In genomic region chr17:75124819-75125162, GRCh38 we compare ENCODE assay signal across 1 cellular context.
TF ChIP-seq lines count a peak whose summit lies in the region.

No MANE protein-coding gene starts in this region.

TF ChIP-seq in WTC11, 78 proteins besides CTCF, POLR2A, EP300 and RAD21 (continued from another document):
- no peak for TF ChIP-seq PRDM15 (CRISPR knock-in tag; IDR thresholded peaks at IDR 0.05)
- TF ChIP-seq ATF2 (CRISPR knock-in tag; IDR thresholded peaks at IDR 0.05; ENCODE audit: borderline replicate concordance, low read depth) = no peak
- no peak for TF ChIP-seq ZNF532 (CRISPR knock-in tag; IDR thresholded peaks at IDR 0.05; ENCODE audit: borderline replicate concordance)
- no peak for TF ChIP-seq JAZF1 (CRISPR knock-in tag; IDR thresholded peaks at IDR 0.05)
- TF ChIP-seq NFYB (CRISPR knock-in tag; conservative IDR thresholded peaks at IDR 0.05; ENCODE audit: low read depth) = no peak
- no peak for TF ChIP-seq FOXJ3 (CRISPR knock-in tag; IDR thresholded peaks at IDR 0.05; ENCODE audit: borderline replicate concordance)
- no peak for TF ChIP-seq NFATC4 (CRISPR knock-in tag; IDR thresholded peaks at IDR 0.05)
- TF ChIP-seq SMAD4 (CRISPR knock-in tag; IDR thresholded peaks at IDR 0.05) = no peak
- TF ChIP-seq ZNF317 (CRISPR knock-in tag; IDR thresholded peaks at IDR 0.05; ENCODE audit: borderline replicate concordance, low read depth) = no peak
- no peak for TF ChIP-seq SOX15 (CRISPR knock-in tag; IDR thresholded peaks at IDR 0.05)
- TF ChIP-seq E2F5 (CRISPR knock-in tag; IDR thresholded peaks at IDR 0.05) = no peak
